In the genomic region with DNA sequence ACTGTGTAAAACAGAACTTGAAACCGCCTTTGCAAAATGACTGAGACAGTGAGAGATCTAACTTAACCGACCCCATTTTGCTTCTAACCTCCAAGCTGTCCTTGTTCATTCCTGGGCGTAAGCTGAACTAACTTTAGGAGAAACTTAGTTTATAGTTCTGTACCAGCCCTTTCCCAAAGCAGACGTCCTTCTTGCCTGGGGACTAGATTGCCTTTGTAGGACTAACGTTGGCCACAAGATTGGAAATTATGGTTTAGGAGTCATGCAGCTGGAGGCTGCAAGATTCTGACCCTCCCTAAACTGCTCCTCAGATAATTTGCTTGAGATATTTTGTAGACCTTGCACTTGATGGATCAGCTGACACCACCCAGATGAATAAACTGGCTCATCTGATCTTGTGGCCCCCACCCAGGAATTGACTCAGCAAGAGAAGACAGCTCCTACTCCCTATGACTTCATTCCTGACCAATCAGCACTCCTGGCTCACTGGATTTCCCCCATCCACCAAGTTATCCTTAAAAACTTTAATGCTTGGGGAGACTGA, we compare ENCODE assay signal across 21 cellular contexts.
DNase-seq lines count a peak whose midpoint lies in the region; ATAC-seq, FAIRE-seq and TF ChIP-seq lines count a peak whose summit lies in the region.
"Had no signal": no experiment of that assay in that cellular context is flagged by ENCODE, and none has a peak within 500 bp of the region (broad histone marks: within the 10 kb centered on the region; RNA-seq: fewer than 3 reads in every experiment).

No MANE protein-coding gene starts in this region.

- H3K4me3 ChIP-seq in K562 (no peak overlapping the region), neuronal stem cell (ENCODE audit: low read length in 2 of 2) (no peak overlapping the region)
- H3K4me3 ChIP-seq: colonic mucosa had no signal

- no peak overlapping the region for H2BK120ac ChIP-seq in neuronal stem cell (ENCODE audit: low read depth, low read length)

- H3K9ac ChIP-seq in K562 (ENCODE audit: insufficient read depth in 1 of 2, low read depth in 2 of 2, low read length in 2 of 2) (no peak overlapping the region), neuronal stem cell (ENCODE audit: low read depth, low read length, poor library complexity) (no peak overlapping the region)

- H3K27me3 ChIP-seq in K562 (ENCODE audit: control insufficient read depth in 2 of 2, insufficient read depth in 2 of 2, low read length in 2 of 2) (no peaks in the 10 kb centered on the region; a peak in 1 of 5 replicates), foreskin keratinocyte (peaks cover 8% of the 10 kb centered on the region), neuronal stem cell (ENCODE audit: control insufficient read depth in 3 of 3, insufficient read depth in 3 of 3, low read depth in 1 of 3, low read length in 3 of 3) (no peaks in the 10 kb centered on the region)
- H3K27me3 ChIP-seq: colonic mucosa had no signal

- H3K14ac ChIP-seq in neuronal stem cell (ENCODE audit: low read length) = no peak overlapping the region

- H2AFZ ChIP-seq in K562 (ENCODE audit: low read depth, low read length) (no peak overlapping the region), neuronal stem cell (ENCODE audit: low read length) (no peak overlapping the region)

- H3K4ac ChIP-seq in neuronal stem cell (ENCODE audit: low read length) = no peak overlapping the region

- no peak for TF ChIP-seq RAD21 in K562 (CRISPR knock-in tag; conservative IDR thresholded peaks at IDR 0.05 in 1 of 2, IDR thresholded peaks at IDR 0.05 in 1 of 2)

- no peaks in the 10 kb centered on the region for H3K36me3 ChIP-seq in K562 (ENCODE audit: control insufficient read depth, insufficient read depth, low read length)
- H3K36me3 ChIP-seq in neuronal stem cell (replicated peaks in 1 of 2; ENCODE audit: control insufficient read depth in 2 of 2, insufficient read depth in 2 of 2, low read length in 2 of 2) = no peaks in the 10 kb centered on the region
- H3K36me3 ChIP-seq: colonic mucosa had no signal

- H3K4me1 ChIP-seq in K562 (replicated peaks in 1 of 2; ENCODE audit: control insufficient read depth in 2 of 2, insufficient read depth in 2 of 2, low read length in 2 of 2) = peaks cover 0 to 35% of the 10 kb centered on the region in 2 experiments; a peak in 4 of 5 replicates
- no peaks in the 10 kb centered on the region for H3K4me1 ChIP-seq in foreskin keratinocyte
- no peaks in the 10 kb centered on the region for H3K4me1 ChIP-seq in neuronal stem cell (ENCODE audit: control insufficient read depth in 2 of 2, insufficient read depth in 1 of 2, low read depth in 1 of 2, low read length in 2 of 2)
- H3K4me1 ChIP-seq: colonic mucosa had no signal

- in situ Hi-C loops in K562 (cut with MboI) = no loop called here

- H3K23ac ChIP-seq in neuronal stem cell (ENCODE audit: low read depth, low read length, poor library complexity) = no peak overlapping the region

- FAIRE-seq in K562 (lab: Jason Lieb, UNC) = no peak

- ATAC-seq in K562 (no peak), foreskin keratinocyte (peak; percentile 50), HG03469 (IDR thresholded peaks at IDR 0.05; ENCODE audit: unreplicated experiment) (no peak)
- ATAC-seq: activated CD4-positive, CD25-positive, alpha-beta regulatory T cell treated with anti-CD3 and anti-CD28 coated beads, Interleukin-2, amount 50 U/mL, for 24 hours; T-helper 17 cell had no signal

- BruUV-seq in K562 (replicated peaks; lab: Mats Ljungman, UMichigan) = no TSS peak

- H3K4me2 ChIP-seq in K562 (ENCODE audit: insufficient read depth, low read length) = no peak overlapping the region
- H3K4me2 ChIP-seq in neuronal stem cell (ENCODE audit: insufficient read depth, low read length, poor library complexity, severe bottlenecking) = no peak overlapping the region

- TF ChIP-seq POLR2A in K562 (conservative IDR thresholded peaks at IDR 0.05) = no peak

- no peak overlapping the region for H2AK5ac ChIP-seq in neuronal stem cell (ENCODE audit: low read depth, low read length)

- intact Hi-C loops in K562 (cut with micrococcal nuclease) = loop anchor here (10.0 kb wide), 1 partner anchor 80 kb away; no protein-coding TSS in a partner anchor

- H3K79me1 ChIP-seq in neuronal stem cell (ENCODE audit: low read depth, low read length) = no peaks in the 10 kb centered on the region

- no peak overlapping the region for H2BK5ac ChIP-seq in neuronal stem cell (ENCODE audit: low read length)

- H2BK15ac ChIP-seq in neuronal stem cell (ENCODE audit: low read length) = no peak overlapping the region

- no peaks in the 10 kb centered on the region for H3K9me3 ChIP-seq in K562 (replicated peaks; ENCODE audit: control insufficient read depth, insufficient read depth, low read depth, low read length)
- peaks cover 0 to 2% of the 10 kb centered on the region in 2 donors for H3K9me3 ChIP-seq in neuronal stem cell (replicated peaks in 1 of 2; ENCODE audit: control insufficient read depth in 2 of 2, insufficient read depth in 1 of 2, low read depth in 1 of 2, low read length in 2 of 2)
- H3K9me3 ChIP-seq: colonic mucosa had no signal

- POLR2A ChIA-PET in K562 (lab: Yijun Ruan, JAX) = interaction anchor here (0.9 to 1.3 kb wide), 3 partner anchors 17 to 129 kb away, joined by 3 read pairs; no protein-coding TSS in a partner anchor

- no peaks in the 10 kb centered on the region for H4K20me1 ChIP-seq in K562 (replicated peaks; ENCODE audit: control insufficient read depth, insufficient read depth, low read length)

- no peaks in the 10 kb centered on the region for H3K79me2 ChIP-seq in K562 (ENCODE audit: control insufficient read depth, insufficient read depth, low read length)

- 34% methylated on average over 5 of the region's 5 CpGs for WGBS in K562 (ENCODE audit: insufficient coverage, low coverage, missing lambda C conversion rate)
- no CpG with 5 or more reads among the region's 5 CpGs for WGBS in neuronal stem cell (ENCODE audit: extremely low coverage in 2 of 2, insufficient read length in 2 of 2, insufficient replicate concordance in 1 of 2), 2 donors

- H3K9me1 ChIP-seq in K562 (ENCODE audit: control insufficient read depth, insufficient read depth, low read length) = no peaks in the 10 kb centered on the region

- H3K27ac ChIP-seq in K562 (ENCODE audit: extremely low read depth, low read depth, low read length) (no peak overlapping the region), foreskin keratinocyte (no peak overlapping the region), neuronal stem cell (replicated peaks; ENCODE audit: low read length) (no peak overlapping the region)
- H3K27ac ChIP-seq: colonic mucosa had no signal

- no peak overlapping the region for H4K8ac ChIP-seq in neuronal stem cell (ENCODE audit: low read depth, low read length)

- no peak for TF ChIP-seq CTCF in K562 (IDR thresholded peaks at IDR 0.05 in 2 of 3, conservative IDR thresholded peaks at IDR 0.05 in 1 of 3; ENCODE audit: insufficient read depth in 2 of 3, low read depth in 1 of 3, low read length in 3 of 3)
- TF ChIP-seq CTCF in foreskin keratinocyte (conservative IDR thresholded peaks at IDR 0.05) = no peak

- CTCF ChIA-PET in K562 (lab: Yijun Ruan, JAX; ENCODE audit: low intra/inter-chr PET ratio) = interaction anchor here (0.6 kb wide), 1 partner anchor 118 kb away, joined by 4 read pairs; no protein-coding TSS in a partner anchor

- DNase-seq in stimulated activated CD4-positive, alpha-beta T cell treated with anti-CD3 and anti-CD28 coated beads, Interleukin-1b, Interleukin-23, amount 100 ng/mL, for 48 hours = peak; percentile 34
- DNase-seq in stimulated activated CD4-positive, alpha-beta T cell treated with anti-CD3 and anti-CD28 coated beads, Interleukin-4, amount 100 ng/mL, for 24 hours = no peak
- DNase-seq in K562 (ENCODE audit: extremely low read depth in 1 of 4, low spot score in 3 of 4) (peak; percentile 21 to 40 (median 33)), foreskin keratinocyte (peak in 1 of 2 donors; percentile 71), neuronal stem cell (ENCODE audit: low spot score) (no peak), NCI-H524 (lab: John Stamatoyannopoulos, UW) (no peak), SW480 (ENCODE audit: low spot score) (no peak)
- DNase-seq: activated gamma-delta T cell; CD4-positive, alpha-beta T cell; colonic mucosa; DMS79; head of caudate nucleus; immature natural killer cell; MV-4-11; NCI-H2029; NCI-H524 treated with DMSO at 0.1 percent for 48 hours; SHP77; stimulated activated naive CD4-positive, alpha-beta T cell treated with Interleukin-2 at 50 U/mL for 16 hours; T-helper 17 cell had no signal

- H4K91ac ChIP-seq in neuronal stem cell (ENCODE audit: low read depth, low read length, poor library complexity) = no peak overlapping the region

- TF ChIP-seq EP300 in K562 (IDR thresholded peaks at IDR 0.05; ENCODE audit: low read length) = peak; percentile 49; the same call in 1 of the 2 replicates

- H2BK12ac ChIP-seq in neuronal stem cell (ENCODE audit: low read length) = no peak overlapping the region

- H3K18ac ChIP-seq in neuronal stem cell (ENCODE audit: low read length) = no peak overlapping the region

TF ChIP-seq in K562, 482 proteins besides CTCF, POLR2A, EP300 and RAD21 (continues in another document):
- TF ChIP-seq BCOR (IDR thresholded peaks at IDR 0.05) (no peak), ZNF444 (CRISPR knock-in tag; IDR thresholded peaks at IDR 0.05) (no peak), ELF2 (CRISPR knock-in tag; IDR thresholded peaks at IDR 0.05) (peak; percentile 40; the same call in 1 of the 2 replicates), ZNF583 (CRISPR knock-in tag; IDR thresholded peaks at IDR 0.05) (no peak)
- TF ChIP-seq, protein P1, sequence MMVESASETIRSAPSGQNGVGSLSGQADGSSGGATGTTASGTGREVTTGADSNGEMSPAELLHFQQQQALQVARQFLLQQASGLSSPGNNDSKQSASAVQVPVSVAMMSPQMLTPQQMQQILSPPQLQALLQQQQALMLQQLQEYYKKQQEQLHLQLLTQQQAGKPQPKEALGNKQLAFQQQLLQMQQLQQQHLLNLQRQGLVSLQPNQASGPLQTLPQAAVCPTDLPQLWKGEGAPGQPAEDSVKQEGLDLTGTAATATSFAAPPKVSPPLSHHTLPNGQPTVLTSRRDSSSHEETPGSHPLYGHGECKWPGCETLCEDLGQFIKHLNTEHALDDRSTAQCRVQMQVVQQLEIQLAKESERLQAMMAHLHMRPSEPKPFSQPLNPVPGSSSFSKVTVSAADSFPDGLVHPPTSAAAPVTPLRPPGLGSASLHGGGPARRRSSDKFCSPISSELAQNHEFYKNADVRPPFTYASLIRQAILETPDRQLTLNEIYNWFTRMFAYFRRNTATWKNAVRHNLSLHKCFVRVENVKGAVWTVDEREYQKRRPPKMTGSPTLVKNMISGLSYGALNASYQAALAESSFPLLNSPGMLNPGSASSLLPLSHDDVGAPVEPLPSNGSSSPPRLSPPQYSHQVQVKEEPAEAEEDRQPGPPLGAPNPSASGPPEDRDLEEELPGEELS (CRISPR knock-in tag; IDR thresholded peaks at IDR 0.05; ENCODE audit: borderline replicate concordance) = no peak

Comparison
In these comparisons a context has a peak if more than half of its experiments do, and no peak if none do; other contexts are left out.
1. DNase-seq: peak in stimulated activated CD4-positive, alpha-beta T cell treated with anti-CD3 and anti-CD28 coated beads, Interleukin-1b, Interleukin-23, amount 100 ng/mL, for 48 hours (single experiment) and K562 (4 of 4); none in stimulated activated CD4-positive, alpha-beta T cell treated with anti-CD3 and anti-CD28 coated beads, Interleukin-4, amount 100 ng/mL, for 24 hours (single experiment), neuronal stem cell (single experiment), NCI-H524 (0 of 2) and SW480 (single experiment).